In the genomic region with DNA sequence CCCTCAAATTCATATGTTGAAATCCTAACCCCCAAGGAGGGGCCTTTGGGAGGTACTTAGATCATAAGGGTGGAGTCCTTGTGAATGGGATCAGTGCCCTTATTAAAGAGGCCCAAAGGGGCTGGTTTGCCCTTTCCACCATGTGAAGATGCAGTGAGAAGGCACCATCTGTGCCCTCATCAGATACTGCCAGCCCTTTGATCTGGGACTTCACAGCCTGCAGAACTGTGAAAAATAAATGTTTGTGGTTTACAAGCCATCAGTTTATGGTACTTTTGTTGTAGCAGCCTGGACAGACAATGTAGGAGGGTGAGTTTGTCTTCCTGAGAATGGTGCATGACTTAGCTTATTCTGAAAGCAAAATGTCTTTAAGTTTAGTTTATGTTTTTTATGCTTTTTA, we compare ENCODE assay signal across 25 cellular contexts.
"Had no signal": no experiment of that assay in that cellular context is flagged by ENCODE, and none has a peak within 500 bp of the region (broad histone marks: within the 10 kb centered on the region; RNA-seq: fewer than 3 reads in every experiment).

No MANE protein-coding gene starts in this region.

- H2AFZ ChIP-seq: hepatocyte had no signal

- H3K27ac ChIP-seq: body of pancreas, esophagus muscularis mucosa, gastroesophageal sphincter, heart right ventricle, hepatocyte had no signal

- H3K4me3 Mint-ChIP-seq: activated CD4-positive, alpha-beta T cell treated with anti-CD3 and anti-CD28 coated beads, Interleukin-2, amount 10 ng/mL, durations not matched to agents 7 days and 5 days; activated CD8-positive, alpha-beta T cell treated with anti-CD3 and anti-CD28 coated beads for 36 hours; activated naive CD8-positive, alpha-beta T cell; activated T-cell treated with anti-CD3 and anti-CD28 coated beads, Interleukin-2, amount 50 U/mL, for 4 hours; activated T-helper 17 cell treated with anti-CD3 and anti-CD28 coated beads, Interleukin-2, amount 50 U/mL, for 72 hours; effector memory CD8-positive, alpha-beta T cell; WTC11 had no signal

- H3K36me3 ChIP-seq: esophagus muscularis mucosa, gastroesophageal sphincter, heart right ventricle had no signal

- H3K4me1 ChIP-seq: body of pancreas, esophagus muscularis mucosa, gastroesophageal sphincter had no signal

- H3K4me2 ChIP-seq: hepatocyte had no signal

- H3K9me3 Mint-ChIP-seq: activated CD4-positive, alpha-beta T cell treated with anti-CD3 and anti-CD28 coated beads, Interleukin-2, amount 10 ng/mL, durations not matched to agents 7 days and 5 days; activated CD8-positive, alpha-beta T cell treated with anti-CD3 and anti-CD28 coated beads for 36 hours; activated T-cell treated with anti-CD3 and anti-CD28 coated beads, Interleukin-2, amount 50 U/mL, for 4 hours; effector memory CD8-positive, alpha-beta T cell had no signal

- H3K79me2 ChIP-seq: hepatocyte had no signal

- DNase-seq: activated CD4-positive, alpha-beta T cell treated with anti-CD3 and anti-CD28 coated beads for 1 hour; activated CD4-positive, alpha-beta T cell treated with anti-CD3 and anti-CD28 coated beads, Interleukin-2, amount 10 ng/mL, durations not matched to agents 7 days and 5 days; activated CD4-positive, alpha-beta T cell treated with anti-CD3 and anti-CD28 coated beads, Interleukin-2, amount 50 U/mL, for 4 hours; activated CD8-positive, alpha-beta memory T cell treated with anti-CD3 and anti-CD28 coated beads for 24 hours; activated effector memory CD4-positive, alpha-beta T cell treated with Interleukin-2 at 50 U/mL for 16 hours; activated gamma-delta T cell treated with Interleukin-2 at 50 U/mL for 16 hours; activated naive CD4-positive, alpha-beta T cell treated with anti-CD3 and anti-CD28 coated beads, Interleukin-2, amount 50 U/mL, for 16 hours; activated naive CD4-positive, alpha-beta T cell treated with Interleukin-2 at 50 U/mL for 16 hours; activated T-cell treated with anti-CD3 and anti-CD28 coated beads, Interleukin-2, amount 50 U/mL, for 4 hours; amniotic stem cell; aorta; cortex of kidney; effector CD4-positive, alpha-beta T cell; effector memory CD8-positive, alpha-beta T cell; foreskin melanocyte; heart right ventricle; T-helper 2 cell had no signal

- H3K27ac Mint-ChIP-seq: activated CD4-positive, alpha-beta T cell treated with anti-CD3 and anti-CD28 coated beads, Interleukin-2, amount 10 ng/mL, durations not matched to agents 7 days and 5 days; activated CD8-positive, alpha-beta T cell treated with anti-CD3 and anti-CD28 coated beads for 36 hours; activated naive CD8-positive, alpha-beta T cell; activated T-helper 17 cell treated with anti-CD3 and anti-CD28 coated beads, Interleukin-2, amount 50 U/mL, for 72 hours; effector memory CD8-positive, alpha-beta T cell; WTC11 had no signal

- ATAC-seq: activated CD8-positive, alpha-beta T cell treated with anti-CD3 and anti-CD28 coated beads for 36 hours; activated T-cell treated with anti-CD3 and anti-CD28 coated beads, Interleukin-2, amount 50 U/mL, for 4 hours; activated T-helper 17 cell treated with anti-CD3 and anti-CD28 coated beads, Interleukin-2, amount 50 U/mL, for 72 hours; body of pancreas; effector memory CD8-positive, alpha-beta T cell; gastroesophageal sphincter; heart right ventricle had no signal

- H3K4me1 Mint-ChIP-seq: activated CD4-positive, alpha-beta T cell treated with anti-CD3 and anti-CD28 coated beads, Interleukin-2, amount 10 ng/mL, durations not matched to agents 7 days and 5 days; activated T-helper 17 cell treated with anti-CD3 and anti-CD28 coated beads, Interleukin-2, amount 50 U/mL, for 72 hours had no signal

- H3K27me3 ChIP-seq: body of pancreas had no signal

- H3K36me3 Mint-ChIP-seq: activated naive CD8-positive, alpha-beta T cell; WTC11 had no signal

- H3K9me3 ChIP-seq: body of pancreas, esophagus muscularis mucosa, gastroesophageal sphincter had no signal

- H3K4me3 ChIP-seq: body of pancreas, esophagus muscularis mucosa, gastroesophageal sphincter, heart right ventricle, hepatocyte had no signal
